In genomic region chr2:216721141-216721540, GRCh38 we compare ENCODE assay signal across 28 cellular contexts. TPM values are rescaled to one million over a fixed set of nuclear protein-coding genes. Genes with fewer than 3 reads are reported as not detected.
"Had no signal": no experiment of that assay in that cellular context is flagged by ENCODE, and none has a peak within 500 bp of the region (broad histone marks: within the 10 kb centered on the region; RNA-seq: fewer than 3 reads in every experiment).

No MANE protein-coding gene starts in this region.

- DNase-seq: activated B cell treated with CpG ODN at 0.5 μM for 24 hours; activated CD4-positive, alpha-beta T cell treated with anti-CD3 and anti-CD28 coated beads for 48 hours; activated CD4-positive, alpha-beta T cell treated with anti-CD3 and anti-CD28 coated beads, Interleukin-2, amount 50 U/mL, for 1 hour; activated CD4-positive, alpha-beta T cell treated with anti-CD3 and anti-CD28 coated beads, Interleukin-2, amount 50 U/mL, for 48 hours; activated CD8-positive, alpha-beta memory T cell treated with anti-CD3 and anti-CD28 coated beads for 24 hours; activated CD8-positive, alpha-beta T cell treated with anti-CD3 and anti-CD28 coated beads for 36 hours; activated effector memory CD4-positive, alpha-beta T cell treated with Interleukin-2 at 50 U/mL for 16 hours; activated gamma-delta T cell treated with Interleukin-2 at 50 U/mL for 16 hours; activated naive CD4-positive, alpha-beta T cell treated with anti-CD3 and anti-CD28 coated beads, Interleukin-2, amount 50 U/mL, for 16 hours; activated naive CD4-positive, alpha-beta T cell treated with Interleukin-2 at 50 U/mL for 16 hours; activated T-cell treated with anti-CD3 and anti-CD28 coated beads, Interleukin-2, amount 50 U/mL, for 4 hours; amniotic stem cell; anterior cingulate cortex; brain microvascular endothelial cell; cortex of kidney; dermis blood vessel endothelial cell; effector CD8-positive, alpha-beta T cell; esophagus squamous epithelium; foreskin fibroblast; head of caudate nucleus; T-helper 1 cell; T-helper 17 cell; T1000; WERI-Rb-1 had no signal

- H3K27ac ChIP-seq: brain microvascular endothelial cell, epithelial cell of prostate, esophagus squamous epithelium, WERI-Rb-1 had no signal

- H3K4me3 ChIP-seq: esophagus squamous epithelium had no signal

- ATAC-seq: activated CD4-positive, CD25-positive, alpha-beta regulatory T cell treated with anti-CD3 and anti-CD28 coated beads, Interleukin-2, amount 50 U/mL, for 24 hours; activated CD8-positive, alpha-beta T cell treated with anti-CD3 and anti-CD28 coated beads for 36 hours; activated T-cell treated with anti-CD3 and anti-CD28 coated beads, Interleukin-2, amount 50 U/mL, for 4 hours; activated T-helper 17 cell treated with anti-CD3 and anti-CD28 coated beads, Interleukin-2, amount 50 U/mL, for 72 hours; T-helper 17 cell had no signal

- H3K36me3 ChIP-seq: brain microvascular endothelial cell, esophagus squamous epithelium, WERI-Rb-1 had no signal

- H3K27me3 ChIP-seq: brain microvascular endothelial cell, esophagus squamous epithelium had no signal

- H3K9me3 ChIP-seq: esophagus squamous epithelium had no signal

RNA-seq across cellular contexts. Expression of gene IGFBP5, which starts 25.8 kb away (rescaled TPM):
- total RNA-seq: activated B cell treated with CpG ODN at 0.5 μM for 24 hours; activated CD8-positive, alpha-beta T cell treated with anti-CD3 and anti-CD28 coated beads for 36 hours; activated T-helper 17 cell treated with anti-CD3 and anti-CD28 coated beads, Interleukin-2, amount 50 U/mL, for 72 hours; endothelial cell of umbilical vein; T-helper 17 cell had no signal
